ENCODE assay signal across 8 cellular contexts in genomic region chr1:156106624-156107488, GRCh38. TPM values are rescaled to one million over a fixed set of nuclear protein-coding genes. Genes with fewer than 3 reads are reported as not detected.
DNase-seq lines count a peak whose midpoint lies in the region; ATAC-seq and TF ChIP-seq lines count a peak whose summit lies in the region.

No MANE protein-coding gene starts in this region.

- no peak for DNase-seq in activated CD4-positive, alpha-beta memory T cell treated with anti-CD3 and anti-CD28 coated beads for 36 hours
- DNase-seq in left cardiac atrium, result peak; percentile 44
- peak; percentile 67 for DNase-seq in sigmoid colon
- DNase-seq in glomerular visceral epithelial cell (ENCODE audit: extremely low spot score), result no peak
- DNase-seq in posterior vena cava (ENCODE audit: low spot score), result no peak
- no peak for DNase-seq in stimulated activated CD8-positive, alpha-beta memory T cell treated with anti-CD3 and anti-CD28 coated beads, Interleukin-4, amount 100 ng/mL, for 48 hours

- no peak for TF ChIP-seq CTCF in sigmoid colon (IDR thresholded peaks at IDR 0.05)

- 39 to 45% methylated on average over 14 of the region's 14 CpGs for WGBS in sigmoid colon, 2 donors

- H3K4me1 ChIP-seq in ACC112 (ENCODE audit: control insufficient read depth, insufficient read depth, low read length, unreplicated experiment) (peaks cover 60% of the 10 kb centered on the region), sigmoid colon (peaks cover 0 to 63% (median 53%) of the 10 kb centered on the region in 4 donors)

- no peaks in the 10 kb centered on the region for H3K9me3 Mint-ChIP-seq in activated CD4-positive, alpha-beta memory T cell treated with anti-CD3 and anti-CD28 coated beads for 36 hours

- no peak overlapping the region for H2AFZ ChIP-seq in ACC112 (ENCODE audit: low read length, unreplicated experiment)

- POLR2A ChIA-PET in activated CD4-positive, alpha-beta memory T cell treated with anti-CD3 and anti-CD28 coated beads for 36 hours (lab: Charles Lee), result interaction anchor here (0.7 to 5.5 kb wide), 9 partner anchors 8 to 346 kb away, joined by 3 to 80 read pairs (median 6); partner anchors contain the start of genes LMNA, SLC25A44 and SMG5

- no peak for TF ChIP-seq EP300 in sigmoid colon (IDR thresholded peaks at IDR 0.05)

- H3K27me3 Mint-ChIP-seq in activated CD4-positive, alpha-beta memory T cell treated with anti-CD3 and anti-CD28 coated beads for 36 hours, result no peaks in the 10 kb centered on the region

- no peaks in the 10 kb centered on the region for H3K9me3 ChIP-seq in sigmoid colon

- H3K27ac ChIP-seq in ACC112 (ENCODE audit: low read depth, low read length) (peak overlapping the region; percentile 97), sigmoid colon (peak overlapping the region; percentile 93 to 97 (median 96))

- no peaks in the 10 kb centered on the region for H3K36me3 Mint-ChIP-seq in activated CD4-positive, alpha-beta memory T cell treated with anti-CD3 and anti-CD28 coated beads for 36 hours

- H3K36me3 ChIP-seq in ACC112 (ENCODE audit: insufficient read depth, low read length) (no peaks in the 10 kb centered on the region), sigmoid colon (no peaks in the 10 kb centered on the region)

- intact Hi-C loops in activated CD4-positive, alpha-beta memory T cell treated with anti-CD3 and anti-CD28 coated beads for 36 hours (cut with micrococcal nuclease), result loop anchor here (1.0 kb wide), 3 partner anchors 7 to 20 kb away; partner anchors contain the start of gene LMNA
- intact Hi-C loops in left cardiac atrium (cut with DNase I), result no loop called here
- intact Hi-C loops in sigmoid colon (cut with DNase I), result no loop called here
- intact Hi-C loops in posterior vena cava (cut with DNase I), result no loop called here

- ATAC-seq in GM21529 (IDR thresholded peaks at IDR 0.05; ENCODE audit: unreplicated experiment), result peak; percentile 9
- peak in 1 of 2 donors; percentile 1 for ATAC-seq in left cardiac atrium

- peaks cover 53% of the 10 kb centered on the region for H3K4me1 Mint-ChIP-seq in activated CD4-positive, alpha-beta memory T cell treated with anti-CD3 and anti-CD28 coated beads for 36 hours (ENCODE audit: low read depth)

- H3K27me3 ChIP-seq in ACC112 (ENCODE audit: insufficient read depth, low read length) (no peaks in the 10 kb centered on the region), sigmoid colon (no peaks in the 10 kb centered on the region)

- H3K4me3 Mint-ChIP-seq in activated CD4-positive, alpha-beta memory T cell treated with anti-CD3 and anti-CD28 coated beads for 36 hours, result peak overlapping the region; percentile 76

- H3K27ac Mint-ChIP-seq in activated CD4-positive, alpha-beta memory T cell treated with anti-CD3 and anti-CD28 coated beads for 36 hours, result peak overlapping the region; percentile 93

- TF ChIP-seq POLR2A in sigmoid colon (IDR thresholded peaks at IDR 0.05), result no peak

- CTCF ChIA-PET in activated CD4-positive, alpha-beta memory T cell treated with anti-CD3 and anti-CD28 coated beads for 36 hours (lab: Charles Lee), result interaction anchor here (0.9 to 20.9 kb wide), 5 partner anchors 10 to 118 kb away, joined by 3 to 1097 read pairs (median 21); partner anchors contain the start of gene LMNA

- peaks cover 6% of the 10 kb centered on the region for H3K79me2 ChIP-seq in ACC112 (ENCODE audit: control insufficient read depth, insufficient read depth, low read length, unreplicated experiment)

- H3K4me3 ChIP-seq in ACC112 (ENCODE audit: low read depth, low read length), result peak overlapping the region; percentile 62
- H3K4me3 ChIP-seq in sigmoid colon, result peak overlapping the region; percentile 3 to 46 (median 44)

RNA-seq across cellular contexts. Expression of gene LMNA, which starts 7.7 kb away (rescaled TPM):
- 100 to 1,000 TPM; 210 to 211 TPM for total RNA-seq in activated CD4-positive, alpha-beta memory T cell treated with anti-CD3 and anti-CD28 coated beads for 36 hours
- total RNA-seq in left cardiac atrium (100 to 1,000 TPM; 264 to 384 TPM), sigmoid colon (100 to 1,000 TPM; 129 to 241 (median 196) TPM), posterior vena cava (100 to 1,000 TPM; 500 to 599 TPM)
- 100 to 1,000 TPM; 108 to 229 (median 142) TPM for polyA plus RNA-seq in sigmoid colon

RNA-seq across cellular contexts. Expression of gene MEX3A, which starts 24.6 kb away (rescaled TPM):
- total RNA-seq in activated CD4-positive, alpha-beta memory T cell treated with anti-CD3 and anti-CD28 coated beads for 36 hours, result under 1 TPM; 0.43 to 0.51 TPM
- total RNA-seq in left cardiac atrium, result under 1 TPM; 0.15 to 0.42 TPM
- under 1 TPM; 0.27 to 0.36 (median 0.30) TPM for total RNA-seq in sigmoid colon
- 1 to 10 TPM in 1 of 3 donors, under 1 TPM in 2; 0.23 to 1.5 (median 0.60) TPM for polyA plus RNA-seq in sigmoid colon
- total RNA-seq in posterior vena cava, result under 1 TPM; 0.23 to 0.76 TPM

RNA-seq across cellular contexts. Expression of gene RAB25, which starts 45.9 kb away (rescaled TPM):
- under 1 TPM; 0.52 to 0.56 TPM for total RNA-seq in activated CD4-positive, alpha-beta memory T cell treated with anti-CD3 and anti-CD28 coated beads for 36 hours
- total RNA-seq in left cardiac atrium (not detected), sigmoid colon (not detected), posterior vena cava (not detected)
- polyA plus RNA-seq in sigmoid colon, result 100 to 1,000 TPM; 187 to 237 (median 201) TPM

RNA-seq across cellular contexts. Expression of gene SEMA4A, which starts 46.5 kb away (rescaled TPM):
- total RNA-seq in activated CD4-positive, alpha-beta memory T cell treated with anti-CD3 and anti-CD28 coated beads for 36 hours, result 10 to 100 TPM; 68.2 to 75.1 TPM
- total RNA-seq in left cardiac atrium, result 1 to 10 TPM; 2.7 to 3.8 TPM
- total RNA-seq in sigmoid colon, result 1 to 10 TPM; 1.6 to 2.9 (median 1.8) TPM
- 1 to 10 TPM; 1.4 to 6.3 (median 1.8) TPM for polyA plus RNA-seq in sigmoid colon
- 1 to 10 TPM; 5.8 to 8.0 TPM for total RNA-seq in posterior vena cava

RNA-seq across cellular contexts. Expression of gene LAMTOR2, which starts 52.3 kb away (rescaled TPM):
- 10 to 100 TPM; 61.4 to 65.1 TPM for total RNA-seq in activated CD4-positive, alpha-beta memory T cell treated with anti-CD3 and anti-CD28 coated beads for 36 hours
- total RNA-seq in left cardiac atrium (10 to 100 TPM; 48.9 to 54.4 TPM), sigmoid colon (10 to 100 TPM; 55.4 to 86.4 (median 71.3) TPM), posterior vena cava (10 to 100 TPM; 34.7 to 38.4 TPM)
- 100 to 1,000 TPM; 142 to 245 (median 199) TPM for polyA plus RNA-seq in sigmoid colon

Comparison
In these comparisons a context has a peak if more than half of its experiments do, and no peak if none do; other contexts are left out.
1. DNase-seq: peak in left cardiac atrium (single experiment) and sigmoid colon (single experiment); none in activated CD4-positive, alpha-beta memory T cell treated with anti-CD3 and anti-CD28 coated beads for 36 hours (single experiment), glomerular visceral epithelial cell (single experiment), posterior vena cava (single experiment) and stimulated activated CD8-positive, alpha-beta memory T cell treated with anti-CD3 and anti-CD28 coated beads, Interleukin-4, amount 100 ng/mL, for 48 hours (single experiment).